In the genomic region with DNA sequence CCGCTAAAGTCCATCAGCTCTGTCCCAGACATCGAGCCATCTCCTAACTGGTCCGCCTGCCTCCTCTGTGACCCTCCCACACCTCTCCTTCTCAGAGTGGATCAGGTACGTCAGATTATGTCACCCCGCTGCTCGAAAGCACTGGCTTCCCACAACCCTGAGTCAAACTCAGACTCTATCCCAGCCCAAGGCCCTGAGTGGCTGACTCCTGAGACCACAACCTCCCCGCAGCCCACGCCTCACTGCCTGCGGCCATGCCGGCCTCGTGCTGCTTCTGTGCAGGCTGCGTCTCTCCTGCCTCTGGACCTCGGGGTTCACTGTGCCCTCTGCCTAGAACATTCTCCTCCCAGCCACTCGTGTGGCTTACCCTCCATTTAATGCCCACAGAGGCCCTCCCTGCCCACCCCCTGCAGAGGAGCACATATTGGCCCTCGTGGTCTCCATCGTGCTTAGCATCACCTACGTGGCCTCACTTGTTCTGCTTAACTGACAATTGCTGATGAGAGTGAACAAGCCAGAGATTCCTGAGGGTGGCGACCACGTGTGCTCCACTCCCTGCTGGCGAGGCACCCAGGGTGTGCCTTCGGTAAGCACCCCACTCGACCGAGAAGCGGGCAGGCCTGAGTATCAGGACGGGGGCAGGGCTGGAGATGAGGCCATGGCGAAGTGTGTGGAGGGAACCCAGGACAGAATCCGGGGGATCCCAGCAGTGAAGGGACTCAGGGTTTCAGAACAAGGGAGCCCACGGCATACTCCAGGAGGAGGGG, we compare ENCODE assay signal across 15 cellular contexts. TPM values are rescaled to one million over a fixed set of nuclear protein-coding genes. Genes with fewer than 3 reads are reported as not detected.
A peak's percentile ranks its signal among the peaks of the same experiment; 100 is the strongest.
DNase-seq lines count a peak whose midpoint lies in the region; ATAC-seq and TF ChIP-seq lines count a peak whose summit lies in the region.
"Had no signal": no experiment of that assay in that cellular context is flagged by ENCODE, and none has a peak within 500 bp of the region (broad histone marks: within the 10 kb centered on the region; RNA-seq: fewer than 3 reads in every experiment).

No MANE protein-coding gene starts in this region.

- H3K27ac ChIP-seq in temporal lobe (ENCODE audit: low read depth, low read length) = peak overlapping the region; percentile 69
- H3K27ac ChIP-seq: uterus had no signal

- POLR2A ChIA-PET in activated naive CD8-positive, alpha-beta T cell treated with anti-CD3 and anti-CD28 coated beads, Interleukin-2, amount 10 ng/mL, durations not matched to agents 7 days and 5 days (lab: Charles Lee) = no interaction called here

- no peak overlapping the region for H3K4me3 ChIP-seq in kidney epithelial cell (ENCODE audit: low read depth, low read length)
- H3K4me3 ChIP-seq: adrenal gland, uterus had no signal

- ATAC-seq in activated naive CD8-positive, alpha-beta T cell treated with anti-CD3 and anti-CD28 coated beads, Interleukin-2, amount 10 ng/mL, durations not matched to agents 7 days and 5 days (ENCODE audit: low read depth) = no peak
- ATAC-seq in activated T-helper 17 cell treated with anti-CD3 and anti-CD28 coated beads, Interleukin-2, amount 50 U/mL, for 72 hours (replicated peaks) = peak; percentile 51
- no peak for ATAC-seq in HG02798 (IDR thresholded peaks at IDR 0.05; ENCODE audit: poor library complexity, unreplicated experiment)
- ATAC-seq: left colon had no signal

- no peaks in the 10 kb centered on the region for H3K27me3 Mint-ChIP-seq in activated naive CD8-positive, alpha-beta T cell treated with anti-CD3 and anti-CD28 coated beads, Interleukin-2, amount 10 ng/mL, durations not matched to agents 7 days and 5 days
- no peaks in the 10 kb centered on the region for H3K27me3 Mint-ChIP-seq in activated naive CD8-positive, alpha-beta T cell treated with anti-CD3 and anti-CD28 coated beads for 36 hours
- H3K27me3 Mint-ChIP-seq in activated T-helper 17 cell treated with anti-CD3 and anti-CD28 coated beads, Interleukin-2, amount 50 U/mL, for 72 hours = no peaks in the 10 kb centered on the region

- TF ChIP-seq CTCF in kidney epithelial cell (IDR thresholded peaks at IDR 0.05; ENCODE audit: insufficient read depth, low read length, poor library complexity, severe bottlenecking) = no peak

- no peaks in the 10 kb centered on the region for H3K9me3 Mint-ChIP-seq in activated naive CD8-positive, alpha-beta T cell treated with anti-CD3 and anti-CD28 coated beads, Interleukin-2, amount 10 ng/mL, durations not matched to agents 7 days and 5 days
- H3K9me3 Mint-ChIP-seq in activated naive CD8-positive, alpha-beta T cell treated with anti-CD3 and anti-CD28 coated beads for 36 hours = no peaks in the 10 kb centered on the region
- H3K9me3 Mint-ChIP-seq in activated T-helper 17 cell treated with anti-CD3 and anti-CD28 coated beads, Interleukin-2, amount 50 U/mL, for 72 hours = no peaks in the 10 kb centered on the region

- H3K36me3 Mint-ChIP-seq in activated naive CD8-positive, alpha-beta T cell treated with anti-CD3 and anti-CD28 coated beads, Interleukin-2, amount 10 ng/mL, durations not matched to agents 7 days and 5 days = peaks cover 18% of the 10 kb centered on the region
- peaks cover 18% of the 10 kb centered on the region for H3K36me3 Mint-ChIP-seq in activated naive CD8-positive, alpha-beta T cell treated with anti-CD3 and anti-CD28 coated beads for 36 hours
- peaks cover 90% of the 10 kb centered on the region for H3K36me3 Mint-ChIP-seq in activated T-helper 17 cell treated with anti-CD3 and anti-CD28 coated beads, Interleukin-2, amount 50 U/mL, for 72 hours (ENCODE audit: low read depth)

- H3K27ac Mint-ChIP-seq in activated naive CD8-positive, alpha-beta T cell treated with anti-CD3 and anti-CD28 coated beads, Interleukin-2, amount 10 ng/mL, durations not matched to agents 7 days and 5 days = peak overlapping the region; percentile 38
- no peak overlapping the region for H3K27ac Mint-ChIP-seq in activated naive CD8-positive, alpha-beta T cell treated with anti-CD3 and anti-CD28 coated beads for 36 hours
- peak overlapping the region; percentile 49 for H3K27ac Mint-ChIP-seq in activated T-helper 17 cell treated with anti-CD3 and anti-CD28 coated beads, Interleukin-2, amount 50 U/mL, for 72 hours

- peaks cover 10% of the 10 kb centered on the region for H3K36me3 ChIP-seq in kidney epithelial cell (ENCODE audit: control insufficient read depth, insufficient read depth, low read length)
- H3K36me3 ChIP-seq: uterus had no signal

- no peak overlapping the region for H3K4me3 Mint-ChIP-seq in activated naive CD8-positive, alpha-beta T cell treated with anti-CD3 and anti-CD28 coated beads, Interleukin-2, amount 10 ng/mL, durations not matched to agents 7 days and 5 days
- H3K4me3 Mint-ChIP-seq in activated naive CD8-positive, alpha-beta T cell treated with anti-CD3 and anti-CD28 coated beads for 36 hours = no peak overlapping the region
- H3K4me3 Mint-ChIP-seq in activated T-helper 17 cell treated with anti-CD3 and anti-CD28 coated beads, Interleukin-2, amount 50 U/mL, for 72 hours = no peak overlapping the region

- no peak for DNase-seq in activated naive CD8-positive, alpha-beta T cell treated with anti-CD3 and anti-CD28 coated beads, Interleukin-2, amount 10 ng/mL, durations not matched to agents 7 days and 5 days
- no peak for DNase-seq in activated naive CD8-positive, alpha-beta T cell treated with anti-CD3 and anti-CD28 coated beads for 36 hours
- DNase-seq in kidney epithelial cell (ENCODE audit: low read depth) = peak; percentile 70
- DNase-seq in cerebellar nuclear complex (lab: John Stamatoyannopoulos, UW) = no peak
- DNase-seq in effector CD8-positive, alpha-beta T cell (lab: John Stamatoyannopoulos, UW) = no peak
- DNase-seq: DMS153; left colon; NCI-H1092; NCI-H446 treated with DMSO at 0.1 percent for 48 hours; stimulated activated CD4-positive, alpha-beta T cell treated with anti-CD3 and anti-CD28 coated beads, Interleukin-12 subunit alpha, Interleukin-12 subunit beta, amount 100 ng/mL, for 4 hours; uterus had no signal

- H3K4me1 Mint-ChIP-seq in activated naive CD8-positive, alpha-beta T cell treated with anti-CD3 and anti-CD28 coated beads, Interleukin-2, amount 10 ng/mL, durations not matched to agents 7 days and 5 days = peaks cover 17% of the 10 kb centered on the region
- peaks cover 26% of the 10 kb centered on the region for H3K4me1 Mint-ChIP-seq in activated naive CD8-positive, alpha-beta T cell treated with anti-CD3 and anti-CD28 coated beads for 36 hours
- peaks cover 24% of the 10 kb centered on the region for H3K4me1 Mint-ChIP-seq in activated T-helper 17 cell treated with anti-CD3 and anti-CD28 coated beads, Interleukin-2, amount 50 U/mL, for 72 hours

- H3K27me3 ChIP-seq in kidney epithelial cell (ENCODE audit: control insufficient read depth, insufficient read depth, low read length) = no peaks in the 10 kb centered on the region
- H3K27me3 ChIP-seq: adrenal gland, uterus had no signal

RNA-seq across cellular contexts. Expression of gene FKRP, which starts 13.5 kb away (rescaled TPM):
- total RNA-seq in activated naive CD8-positive, alpha-beta T cell treated with anti-CD3 and anti-CD28 coated beads, Interleukin-2, amount 10 ng/mL, durations not matched to agents 7 days and 5 days = 10 to 100 TPM; 17.8 to 18.1 TPM
- 10 to 100 TPM; 17.3 to 18.8 TPM for total RNA-seq in activated naive CD8-positive, alpha-beta T cell treated with anti-CD3 and anti-CD28 coated beads for 36 hours
- 10 to 100 TPM in 1 of 2 donors, 1 to 10 TPM in 1; 6.3 to 14.3 TPM for total RNA-seq in activated T-helper 17 cell treated with anti-CD3 and anti-CD28 coated beads, Interleukin-2, amount 50 U/mL, for 72 hours
- total RNA-seq in kidney epithelial cell (25.7 and 41.7 TPM in 2 replicates), temporal lobe (8.6 TPM)

RNA-seq across cellular contexts. Expression of gene STRN4, which starts 13.9 kb away (rescaled TPM):
- 10 to 100 TPM; 79.2 to 87.5 TPM for total RNA-seq in activated naive CD8-positive, alpha-beta T cell treated with anti-CD3 and anti-CD28 coated beads, Interleukin-2, amount 10 ng/mL, durations not matched to agents 7 days and 5 days
- 10 to 100 TPM; 54.9 to 57.9 TPM for total RNA-seq in activated naive CD8-positive, alpha-beta T cell treated with anti-CD3 and anti-CD28 coated beads for 36 hours
- total RNA-seq in activated T-helper 17 cell treated with anti-CD3 and anti-CD28 coated beads, Interleukin-2, amount 50 U/mL, for 72 hours = 10 to 100 TPM; 60.7 to 69.9 TPM
- total RNA-seq in kidney epithelial cell (111 and 117 TPM in 2 replicates), temporal lobe (89.5 TPM)

RNA-seq across cellular contexts. Expression of gene PRKD2, which starts 15.4 kb away (rescaled TPM):
- total RNA-seq in activated naive CD8-positive, alpha-beta T cell treated with anti-CD3 and anti-CD28 coated beads, Interleukin-2, amount 10 ng/mL, durations not matched to agents 7 days and 5 days = 100 to 1,000 TPM; 166 to 173 TPM
- 10 to 100 TPM; 68.6 to 76.2 TPM for total RNA-seq in activated naive CD8-positive, alpha-beta T cell treated with anti-CD3 and anti-CD28 coated beads for 36 hours
- 100 to 1,000 TPM in 1 of 2 donors, 10 to 100 TPM in 1; 75.0 to 103 TPM for total RNA-seq in activated T-helper 17 cell treated with anti-CD3 and anti-CD28 coated beads, Interleukin-2, amount 50 U/mL, for 72 hours
- 52.4 and 63.6 TPM in 2 replicates for total RNA-seq in kidney epithelial cell
- total RNA-seq in temporal lobe = 8.9 TPM

RNA-seq across cellular contexts. Expression of gene SLC1A5, which starts 56.0 kb away (rescaled TPM):
- total RNA-seq in activated naive CD8-positive, alpha-beta T cell treated with anti-CD3 and anti-CD28 coated beads, Interleukin-2, amount 10 ng/mL, durations not matched to agents 7 days and 5 days = 100 to 1,000 TPM; 121 to 127 TPM
- total RNA-seq in activated naive CD8-positive, alpha-beta T cell treated with anti-CD3 and anti-CD28 coated beads for 36 hours = 100 to 1,000 TPM; 299 to 309 TPM
- total RNA-seq in activated T-helper 17 cell treated with anti-CD3 and anti-CD28 coated beads, Interleukin-2, amount 50 U/mL, for 72 hours = 100 to 1,000 TPM; 119 to 221 TPM
- 192 and 213 TPM in 2 replicates for total RNA-seq in kidney epithelial cell
- 2.2 TPM for total RNA-seq in temporal lobe
